Comparison of ENCODE assay signal across 1 cellular context in the genomic region with DNA sequence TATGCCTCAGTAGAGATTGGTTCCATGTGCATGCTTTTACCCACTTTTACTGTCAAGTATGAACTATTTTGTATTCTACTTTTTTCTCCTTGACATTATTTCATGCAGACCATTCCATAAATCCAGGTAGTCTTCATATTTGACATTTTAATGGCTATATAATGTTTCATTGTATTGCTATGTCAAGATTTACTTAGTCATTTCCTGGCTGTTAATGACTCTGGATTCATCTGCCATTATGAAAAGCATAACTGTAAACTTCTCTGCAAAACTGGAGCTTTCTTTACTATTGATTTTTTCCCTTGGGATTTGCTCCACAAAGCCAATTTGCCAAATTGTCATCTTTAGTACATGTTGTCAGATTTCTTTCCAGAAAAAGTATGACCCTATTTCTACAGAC.
TF ChIP-seq lines count a peak whose summit lies in the region.

No MANE protein-coding gene starts in this region.

TF ChIP-seq in neural cell, 6 proteins besides CTCF, POLR2A, EP300 and RAD21 (continued from another document):
- TF ChIP-seq, protein P1, sequence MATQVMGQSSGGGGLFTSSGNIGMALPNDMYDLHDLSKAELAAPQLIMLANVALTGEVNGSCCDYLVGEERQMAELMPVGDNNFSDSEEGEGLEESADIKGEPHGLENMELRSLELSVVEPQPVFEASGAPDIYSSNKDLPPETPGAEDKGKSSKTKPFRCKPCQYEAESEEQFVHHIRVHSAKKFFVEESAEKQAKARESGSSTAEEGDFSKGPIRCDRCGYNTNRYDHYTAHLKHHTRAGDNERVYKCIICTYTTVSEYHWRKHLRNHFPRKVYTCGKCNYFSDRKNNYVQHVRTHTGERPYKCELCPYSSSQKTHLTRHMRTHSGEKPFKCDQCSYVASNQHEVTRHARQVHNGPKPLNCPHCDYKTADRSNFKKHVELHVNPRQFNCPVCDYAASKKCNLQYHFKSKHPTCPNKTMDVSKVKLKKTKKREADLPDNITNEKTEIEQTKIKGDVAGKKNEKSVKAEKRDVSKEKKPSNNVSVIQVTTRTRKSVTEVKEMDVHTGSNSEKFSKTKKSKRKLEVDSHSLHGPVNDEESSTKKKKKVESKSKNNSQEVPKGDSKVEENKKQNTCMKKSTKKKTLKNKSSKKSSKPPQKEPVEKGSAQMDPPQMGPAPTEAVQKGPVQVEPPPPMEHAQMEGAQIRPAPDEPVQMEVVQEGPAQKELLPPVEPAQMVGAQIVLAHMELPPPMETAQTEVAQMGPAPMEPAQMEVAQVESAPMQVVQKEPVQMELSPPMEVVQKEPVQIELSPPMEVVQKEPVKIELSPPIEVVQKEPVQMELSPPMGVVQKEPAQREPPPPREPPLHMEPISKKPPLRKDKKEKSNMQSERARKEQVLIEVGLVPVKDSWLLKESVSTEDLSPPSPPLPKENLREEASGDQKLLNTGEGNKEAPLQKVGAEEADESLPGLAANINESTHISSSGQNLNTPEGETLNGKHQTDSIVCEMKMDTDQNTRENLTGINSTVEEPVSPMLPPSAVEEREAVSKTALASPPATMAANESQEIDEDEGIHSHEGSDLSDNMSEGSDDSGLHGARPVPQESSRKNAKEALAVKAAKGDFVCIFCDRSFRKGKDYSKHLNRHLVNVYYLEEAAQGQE (IDR thresholded peaks at IDR 0.05; ENCODE audit: borderline replicate concordance), result peak; percentile 67
- peak; percentile 70 for TF ChIP-seq POLR2AphosphoS5 (IDR thresholded peaks at IDR 0.05)
- peak; percentile 14 for TF ChIP-seq MXI1 (conservative IDR thresholded peaks at IDR 0.05; ENCODE audit: poor library complexity, severe bottlenecking)
- no peak for TF ChIP-seq TAF1 (IDR thresholded peaks at IDR 0.05; ENCODE audit: low read depth)
TF ChIP-seq in neural cell: peak in this region for 3.
